Comparison of ENCODE assay signal across 26 cellular contexts in genomic region chr11:63673579-63673978, GRCh38. TPM values are rescaled to one million over a fixed set of nuclear protein-coding genes. Genes with fewer than 3 reads are reported as not detected.
A peak's percentile ranks its signal among the peaks of the same experiment; 100 is the strongest.
DNase-seq lines count a peak whose midpoint lies in the region; ATAC-seq, FAIRE-seq and TF ChIP-seq lines count a peak whose summit lies in the region.
"Had no signal": no experiment of that assay in that cellular context is flagged by ENCODE, and none has a peak within 500 bp of the region (broad histone marks: within the 10 kb centered on the region; RNA-seq: fewer than 3 reads in every experiment).

No MANE protein-coding gene starts in this region.

- TF ChIP-seq POLR2A in H54 (IDR thresholded peaks at IDR 0.05; ENCODE audit: low read depth, low read length) = no peak

- ATAC-seq in psoas muscle (peak; percentile 20 to 52 (median 42)), GM21723 (IDR thresholded peaks at IDR 0.05; ENCODE audit: unreplicated experiment) (no peak)
- ATAC-seq: CD8-positive, alpha-beta T cell; GM12878; GM23338; sciatic nerve had no signal

- no peak overlapping the region for H3K4me3 ChIP-seq in AG10803 (ENCODE audit: low read length)
- H3K4me3 ChIP-seq in astrocyte (ENCODE audit: insufficient read depth, low read depth, low read length) = no peak overlapping the region
- H3K4me3 ChIP-seq in psoas muscle = no peak overlapping the region
- H3K4me3 ChIP-seq: esophagus muscularis mucosa, GM12878, GM23338, suprapubic skin, uterus had no signal

- peak; percentile 78 for DNase-seq in AG10803 (ENCODE audit: low read depth)
- no peak for DNase-seq in H54 (ENCODE audit: insufficient read length, low spot score)
- peak; percentile 40 for DNase-seq in astrocyte (ENCODE audit: low read depth)
- no peak for DNase-seq in psoas muscle
- DNase-seq in activated CD4-positive, alpha-beta T cell treated with anti-CD3 and anti-CD28 coated beads for 48 hours = no peak
- no peak for DNase-seq in Kasumi-1 (lab: John Stamatoyannopoulos, UW)
- DNase-seq: activated CD4-positive, alpha-beta T cell treated with anti-CD3 and anti-CD28 coated beads, Interleukin-2, amount 50 U/mL, for 48 hours; activated effector memory CD4-positive, alpha-beta T cell treated with anti-CD3 and anti-CD28 coated beads, Interleukin-2, amount 50 U/mL, for 16 hours; brain microvascular endothelial cell; CD8-positive, alpha-beta T cell; effector memory CD4-positive, alpha-beta T cell; glutamatergic neuron; NCI-H1417; NCI-H2107; NCI-H446 treated with DMSO at 0.1 percent for 48 hours; uterus had no signal

- no peaks in the 10 kb centered on the region for H3K36me3 Mint-ChIP-seq in astrocyte (ENCODE audit: low read depth, unreplicated experiment)
- H3K36me3 Mint-ChIP-seq: CD8-positive, alpha-beta T cell; mesothelial cell of epicardium had no signal

- peaks cover 3% of the 10 kb centered on the region for H3K27me3 Mint-ChIP-seq in astrocyte (ENCODE audit: low read depth, unreplicated experiment)

- no peak overlapping the region for H3K9ac ChIP-seq in astrocyte (ENCODE audit: low read length)
- H3K9ac ChIP-seq: parathyroid adenoma had no signal

- peaks cover 23% of the 10 kb centered on the region for H3K79me2 ChIP-seq in astrocyte (ENCODE audit: insufficient read depth, low read length)

- no peaks in the 10 kb centered on the region for H3K9me3 Mint-ChIP-seq in astrocyte (ENCODE audit: unreplicated experiment)
- H3K9me3 Mint-ChIP-seq: CD8-positive, alpha-beta T cell; mesothelial cell of epicardium; nephron; T-helper 2 cell treated with Interferon-gamma antibody and Interleukin-4, amounts not matched to agents 5 μg/mL and 100 μg/mL, for 36 hours had no signal

- intact Hi-C loops in psoas muscle (cut with DNase I) = loop anchor here in 1 of 2 donors (5.0 kb wide), 1 partner anchor 61 kb away; the partner anchor contains the start of gene PLAAT3

- no peak overlapping the region for H2AFZ ChIP-seq in astrocyte (ENCODE audit: low read depth, low read length)
- H2AFZ ChIP-seq: GM23338, parathyroid adenoma had no signal

- no peak overlapping the region for H3K4me3 Mint-ChIP-seq in astrocyte (ENCODE audit: unreplicated experiment)
- H3K4me3 Mint-ChIP-seq: CD8-positive, alpha-beta T cell; GM23338; mesothelial cell of epicardium; T-helper 2 cell treated with Interferon-gamma antibody and Interleukin-4, amounts not matched to agents 5 μg/mL and 100 μg/mL, for 36 hours had no signal

- H3K4me1 ChIP-seq in astrocyte (ENCODE audit: insufficient read depth, low read length) (peaks cover 19% of the 10 kb centered on the region), psoas muscle (peaks cover 24% of the 10 kb centered on the region)
- H3K4me1 ChIP-seq: parathyroid adenoma had no signal

- H3K36me3 ChIP-seq in astrocyte (ENCODE audit: insufficient read depth, low read length) (no peaks in the 10 kb centered on the region), psoas muscle (ENCODE audit: insufficient read depth in 1 of 2, low read depth in 1 of 2) (no peaks in the 10 kb centered on the region)
- H3K36me3 ChIP-seq: brain microvascular endothelial cell, esophagus muscularis mucosa, suprapubic skin, uterus had no signal

- TF ChIP-seq CTCF in AG10803 (conservative IDR thresholded peaks at IDR 0.05; ENCODE audit: low read length) (no peak), astrocyte (IDR thresholded peaks at IDR 0.05; ENCODE audit: insufficient read depth, low read depth, low read length) (no peak), psoas muscle (IDR thresholded peaks at IDR 0.05) (no peak)

- no peak overlapping the region for H3K4me2 ChIP-seq in astrocyte (ENCODE audit: low read length)
- H3K4me2 ChIP-seq: GM23338 had no signal

- 31 to 46% (median 44%) methylated on average over 4 of the region's 4 CpGs for WGBS in psoas muscle, 3 donors

- no peak overlapping the region for H3K27ac Mint-ChIP-seq in astrocyte (ENCODE audit: unreplicated experiment)
- H3K27ac Mint-ChIP-seq: CD8-positive, alpha-beta T cell; GM23338; mesothelial cell of epicardium; T-helper 2 cell treated with Interferon-gamma antibody and Interleukin-4, amounts not matched to agents 5 μg/mL and 100 μg/mL, for 36 hours had no signal

- peaks cover 3% of the 10 kb centered on the region for H3K4me1 Mint-ChIP-seq in astrocyte (ENCODE audit: low read depth, unreplicated experiment)

- peaks cover 6% of the 10 kb centered on the region for H4K20me1 ChIP-seq in astrocyte (ENCODE audit: insufficient read depth, low read length)

- FAIRE-seq in H54 (lab: Jason Lieb, UNC) (peak; percentile 65), astrocyte (lab: Jason Lieb, UNC) (no peak)
- FAIRE-seq: GM12878 had no signal

- H3K27me3 ChIP-seq in astrocyte (ENCODE audit: insufficient read depth, low read length) = no peaks in the 10 kb centered on the region
- no peaks in the 10 kb centered on the region for H3K27me3 ChIP-seq in psoas muscle (ENCODE audit: insufficient read depth in 3 of 3, low read length in 2 of 3)
- H3K27me3 ChIP-seq: brain microvascular endothelial cell, esophagus muscularis mucosa, suprapubic skin, uterus had no signal

- no peak overlapping the region for H3K27ac ChIP-seq in astrocyte (ENCODE audit: low read depth, low read length)
- peak overlapping the region; percentile 98 for H3K27ac ChIP-seq in psoas muscle
- H3K27ac ChIP-seq: brain microvascular endothelial cell, esophagus muscularis mucosa, suprapubic skin, uterus had no signal

- H3K9me3 ChIP-seq in astrocyte (ENCODE audit: insufficient read depth, low read depth, low read length) (no peaks in the 10 kb centered on the region), psoas muscle (no peaks in the 10 kb centered on the region)
- H3K9me3 ChIP-seq: esophagus muscularis mucosa, suprapubic skin, uterus had no signal

RNA-seq across cellular contexts. Expression of gene ATL3, which starts 2.4 kb away (rescaled TPM):
- 45.2 and 47.9 TPM in 2 replicates for total RNA-seq in astrocyte
- total RNA-seq in psoas muscle = 10 to 100 TPM in 3 of 4 donors, 1 to 10 TPM in 1; 9.4 to 12.2 (median 10.7) TPM
- polyA plus RNA-seq in psoas muscle = 1 to 10 TPM; 3.2 to 6.4 (median 3.3) TPM

RNA-seq across cellular contexts. Expression of gene RTN3, which starts 7.7 kb away (rescaled TPM):
- total RNA-seq in astrocyte (99.5 and 106 TPM in 2 replicates), psoas muscle (100 to 1,000 TPM in 1 of 4 donors, 10 to 100 TPM in 3; 40.5 to 110 (median 70.8) TPM)
- 100 to 1,000 TPM in 1 of 3 donors, 10 to 100 TPM in 2; 35.3 to 162 (median 62.0) TPM for polyA plus RNA-seq in psoas muscle

RNA-seq across cellular contexts. Expression of gene PLAAT3, which starts 59.3 kb away (rescaled TPM):
- total RNA-seq in astrocyte = 11.5 and 15.5 TPM in 2 replicates
- total RNA-seq in psoas muscle = 100 to 1,000 TPM in 1 of 4 donors, 10 to 100 TPM in 3; 67.6 to 102 (median 83.6) TPM
- 100 to 1,000 TPM in 1 of 3 donors, 10 to 100 TPM in 2; 50.0 to 115 (median 82.3) TPM for polyA plus RNA-seq in psoas muscle

Comparison
In these comparisons a context has a peak if more than half of its experiments do, and no peak if none do; other contexts are left out.
1. DNase-seq: peak in AG10803 (single experiment) and astrocyte (single experiment); none in H54 (single experiment), psoas muscle (0 of 2), activated CD4-positive, alpha-beta T cell treated with anti-CD3 and anti-CD28 coated beads for 48 hours (single experiment) and Kasumi-1 (0 of 2).